1 cellular context compared by ENCODE assay signal in the genomic region with DNA sequence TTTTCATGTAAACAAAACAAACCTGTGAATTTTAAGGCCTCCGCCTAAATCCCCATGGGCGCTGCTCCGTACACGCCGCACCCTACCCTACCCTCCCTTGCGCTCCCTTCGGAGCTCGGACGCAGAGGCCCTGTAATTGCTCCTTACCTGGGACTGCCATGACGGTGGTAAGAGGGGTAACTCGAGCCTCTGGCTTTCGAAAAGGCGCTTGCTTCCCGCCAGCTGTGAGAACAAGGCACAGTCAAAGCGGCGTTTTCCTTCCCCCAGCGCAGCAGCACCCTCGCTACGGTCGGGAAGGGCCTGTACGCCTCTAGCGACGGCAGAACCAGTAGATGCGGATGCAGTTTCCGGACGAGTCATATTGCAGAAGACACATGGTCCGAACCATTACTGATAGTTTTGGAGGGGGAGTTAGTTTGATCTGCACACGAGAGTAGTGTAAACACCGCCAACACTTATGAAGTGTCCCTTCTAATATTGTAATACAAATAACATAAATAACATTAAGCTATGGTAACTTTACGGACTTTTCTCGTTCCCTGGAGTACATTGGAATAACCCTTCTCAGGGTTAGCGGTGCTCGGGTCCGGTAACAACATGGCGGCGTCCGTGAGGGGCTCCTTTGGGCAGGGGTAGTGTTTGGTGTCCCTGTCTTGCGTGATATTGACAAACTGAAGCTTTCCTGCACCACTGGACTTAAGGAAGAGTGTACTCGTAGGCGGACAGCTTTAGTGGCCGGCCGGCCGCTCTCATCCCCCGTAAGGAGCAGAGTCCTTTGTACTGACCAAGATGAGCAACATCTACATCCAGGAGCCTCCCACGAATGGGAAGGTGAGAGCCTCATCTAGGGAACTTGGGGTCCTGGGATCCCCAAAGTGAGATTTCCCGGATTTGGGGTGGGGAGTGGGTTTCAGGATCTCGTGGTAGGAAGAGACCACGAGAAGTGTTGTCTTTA.
TF ChIP-seq lines count a peak whose summit lies in the region.

A gene with protein sequence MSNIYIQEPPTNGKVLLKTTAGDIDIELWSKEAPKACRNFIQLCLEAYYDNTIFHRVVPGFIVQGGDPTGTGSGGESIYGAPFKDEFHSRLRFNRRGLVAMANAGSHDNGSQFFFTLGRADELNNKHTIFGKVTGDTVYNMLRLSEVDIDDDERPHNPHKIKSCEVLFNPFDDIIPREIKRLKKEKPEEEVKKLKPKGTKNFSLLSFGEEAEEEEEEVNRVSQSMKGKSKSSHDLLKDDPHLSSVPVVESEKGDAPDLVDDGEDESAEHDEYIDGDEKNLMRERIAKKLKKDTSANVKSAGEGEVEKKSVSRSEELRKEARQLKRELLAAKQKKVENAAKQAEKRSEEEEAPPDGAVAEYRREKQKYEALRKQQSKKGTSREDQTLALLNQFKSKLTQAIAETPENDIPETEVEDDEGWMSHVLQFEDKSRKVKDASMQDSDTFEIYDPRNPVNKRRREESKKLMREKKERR (plus strand): TSS at position 573 of the 955 bp plus-strand sequence. CDS start 217 bp downstream, at position 790.
A gene (minus strand): TSS at position 334 of the 955 bp plus-strand sequence. CDS start 174 bp downstream, at position 160.

TF ChIP-seq in Ishikawa, 13 proteins besides CTCF, POLR2A, EP300 and RAD21 (continued from another document):
- TF ChIP-seq, protein P1, sequence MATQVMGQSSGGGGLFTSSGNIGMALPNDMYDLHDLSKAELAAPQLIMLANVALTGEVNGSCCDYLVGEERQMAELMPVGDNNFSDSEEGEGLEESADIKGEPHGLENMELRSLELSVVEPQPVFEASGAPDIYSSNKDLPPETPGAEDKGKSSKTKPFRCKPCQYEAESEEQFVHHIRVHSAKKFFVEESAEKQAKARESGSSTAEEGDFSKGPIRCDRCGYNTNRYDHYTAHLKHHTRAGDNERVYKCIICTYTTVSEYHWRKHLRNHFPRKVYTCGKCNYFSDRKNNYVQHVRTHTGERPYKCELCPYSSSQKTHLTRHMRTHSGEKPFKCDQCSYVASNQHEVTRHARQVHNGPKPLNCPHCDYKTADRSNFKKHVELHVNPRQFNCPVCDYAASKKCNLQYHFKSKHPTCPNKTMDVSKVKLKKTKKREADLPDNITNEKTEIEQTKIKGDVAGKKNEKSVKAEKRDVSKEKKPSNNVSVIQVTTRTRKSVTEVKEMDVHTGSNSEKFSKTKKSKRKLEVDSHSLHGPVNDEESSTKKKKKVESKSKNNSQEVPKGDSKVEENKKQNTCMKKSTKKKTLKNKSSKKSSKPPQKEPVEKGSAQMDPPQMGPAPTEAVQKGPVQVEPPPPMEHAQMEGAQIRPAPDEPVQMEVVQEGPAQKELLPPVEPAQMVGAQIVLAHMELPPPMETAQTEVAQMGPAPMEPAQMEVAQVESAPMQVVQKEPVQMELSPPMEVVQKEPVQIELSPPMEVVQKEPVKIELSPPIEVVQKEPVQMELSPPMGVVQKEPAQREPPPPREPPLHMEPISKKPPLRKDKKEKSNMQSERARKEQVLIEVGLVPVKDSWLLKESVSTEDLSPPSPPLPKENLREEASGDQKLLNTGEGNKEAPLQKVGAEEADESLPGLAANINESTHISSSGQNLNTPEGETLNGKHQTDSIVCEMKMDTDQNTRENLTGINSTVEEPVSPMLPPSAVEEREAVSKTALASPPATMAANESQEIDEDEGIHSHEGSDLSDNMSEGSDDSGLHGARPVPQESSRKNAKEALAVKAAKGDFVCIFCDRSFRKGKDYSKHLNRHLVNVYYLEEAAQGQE (IDR thresholded peaks at IDR 0.05; ENCODE audit: low read depth) = no peak
- TF ChIP-seq FOXM1 (IDR thresholded peaks at IDR 0.05; ENCODE audit: borderline replicate concordance, low read depth) (no peak; the same call in 1 of the 2 replicates), TAF1 (IDR thresholded peaks at IDR 0.05; ENCODE audit: low read depth) (peak; percentile 61; the same call in 1 of the 2 replicates), CEBPB (IDR thresholded peaks at IDR 0.05) (no peak; the same call in 1 of the 2 replicates)
- TF ChIP-seq, protein P2, sequence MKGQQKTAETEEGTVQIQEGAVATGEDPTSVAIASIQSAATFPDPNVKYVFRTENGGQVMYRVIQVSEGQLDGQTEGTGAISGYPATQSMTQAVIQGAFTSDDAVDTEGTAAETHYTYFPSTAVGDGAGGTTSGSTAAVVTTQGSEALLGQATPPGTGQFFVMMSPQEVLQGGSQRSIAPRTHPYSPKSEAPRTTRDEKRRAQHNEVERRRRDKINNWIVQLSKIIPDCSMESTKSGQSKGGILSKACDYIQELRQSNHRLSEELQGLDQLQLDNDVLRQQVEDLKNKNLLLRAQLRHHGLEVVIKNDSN (IDR thresholded peaks at IDR 0.05) = peak; percentile 50
